Comparison of ENCODE assay signal across 14 cellular contexts in the genomic region with DNA sequence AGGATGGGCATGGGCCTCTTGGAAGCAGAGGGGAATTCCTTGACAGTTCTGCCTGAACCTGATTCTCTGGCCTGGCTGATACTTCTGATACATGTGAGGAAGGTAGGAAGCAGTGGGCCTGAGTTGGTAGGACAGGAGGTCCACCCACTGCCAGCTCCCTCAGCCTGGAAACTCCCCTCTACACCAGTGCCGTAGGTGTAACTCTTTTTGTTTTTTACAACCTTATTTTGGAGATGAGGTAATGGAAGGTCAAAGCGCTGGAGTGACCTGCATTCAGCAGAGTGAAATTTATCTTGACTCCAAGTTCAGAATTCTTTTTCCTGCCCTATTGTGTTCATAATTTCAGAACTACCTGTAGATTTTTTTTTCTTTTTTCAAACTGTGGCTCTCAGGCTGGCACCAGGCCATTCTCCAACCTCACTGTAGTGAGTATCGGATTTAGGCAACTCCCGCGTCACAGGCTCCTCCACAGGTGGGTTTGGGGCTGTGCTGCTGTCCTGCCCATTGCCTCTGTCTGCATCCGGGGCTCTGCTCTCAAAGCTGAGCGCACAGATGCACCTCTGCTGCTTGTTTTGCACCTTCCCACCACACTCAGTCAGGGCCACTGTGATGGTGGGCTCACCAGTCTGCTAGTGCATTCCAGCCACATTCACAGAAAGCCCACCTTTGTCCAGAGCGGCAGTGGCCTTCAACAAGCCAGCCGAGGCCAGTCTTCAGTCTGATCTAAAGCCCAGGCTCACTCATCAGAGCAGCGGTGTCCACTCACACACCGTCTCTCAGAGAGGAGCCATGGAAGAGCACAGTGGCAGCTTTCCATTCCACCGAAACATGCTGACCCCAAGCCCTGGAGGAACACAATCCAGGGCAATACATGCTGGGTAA.
DNase-seq lines count a peak whose midpoint lies in the region; ATAC-seq, FAIRE-seq and TF ChIP-seq lines count a peak whose summit lies in the region.
"Had no signal": no experiment of that assay in that cellular context is flagged by ENCODE, and none has a peak within 500 bp of the region (broad histone marks: within the 10 kb centered on the region; RNA-seq: fewer than 3 reads in every experiment).

No MANE protein-coding gene starts in this region.

- peak overlapping the region in 1 of 2 donors; percentile 5 for H3K9ac ChIP-seq in kidney (ENCODE audit: low read length in 2 of 2)

- H3K36me3 Mint-ChIP-seq in memory B cell: peaks cover 12% of the 10 kb centered on the region

- FAIRE-seq in kidney (lab: Jason Lieb, UNC): no peak

- no peak overlapping the region for H3K4me3 ChIP-seq in aorta (ENCODE audit: low read length in 2 of 2)
- no peak overlapping the region for H3K4me3 ChIP-seq in kidney (ENCODE audit: low read length in 2 of 2)
- H3K4me3 ChIP-seq: right lobe of liver had no signal

- intact Hi-C loops in aorta (cut with DNase I) (loop anchor here (1.0 to 10.0 kb wide), 4 partner anchors 87 to 475 kb away; a partner anchor contains a TSS), kidney (cut with DNase I) (loop anchor here (10.0 kb wide), 1 partner anchor 478 kb away; no protein-coding TSS in a partner anchor)

- TF ChIP-seq CTCF in kidney (IDR thresholded peaks at IDR 0.05; ENCODE audit: borderline replicate concordance, extremely low read depth, insufficient read depth): no peak

- H3K27me3 Mint-ChIP-seq in memory B cell: no peaks in the 10 kb centered on the region

- ATAC-seq in GM18909 (IDR thresholded peaks at IDR 0.05; ENCODE audit: poor library complexity, unreplicated experiment) (peak; percentile 36), HG03565 (IDR thresholded peaks at IDR 0.05; ENCODE audit: unreplicated experiment) (peak; percentile 31), memory B cell (ENCODE audit: low read depth) (no peak), aorta (ENCODE audit: low FRiP score) (no peak)
- ATAC-seq: WTC11 had no signal

- H3K4me1 Mint-ChIP-seq in memory B cell: peaks cover 2% of the 10 kb centered on the region

- H3K9me3 ChIP-seq in aorta (ENCODE audit: control insufficient read depth, low read length) (no peaks in the 10 kb centered on the region), kidney (ENCODE audit: control insufficient read depth in 1 of 2, low read length in 2 of 2) (no peaks in the 10 kb centered on the region)
- H3K9me3 ChIP-seq: right lobe of liver had no signal

- H3K36me3 ChIP-seq in aorta (ENCODE audit: control insufficient read depth in 1 of 2, insufficient read depth in 2 of 2, low read length in 1 of 2) (peaks cover 0 to 3% of the 10 kb centered on the region in 2 donors), kidney (ENCODE audit: control insufficient read depth in 1 of 2, insufficient read depth in 2 of 2, low read length in 2 of 2) (peaks cover 0 to 9% of the 10 kb centered on the region in 2 donors)
- H3K36me3 ChIP-seq: right lobe of liver had no signal

- H3K27ac Mint-ChIP-seq in memory B cell: peak overlapping the region; percentile 45
- H3K27ac Mint-ChIP-seq: WTC11 had no signal

- no peak overlapping the region for H3K27ac ChIP-seq in aorta (ENCODE audit: low read depth in 1 of 2, low read length in 2 of 2)
- no peak overlapping the region for H3K27ac ChIP-seq in kidney (ENCODE audit: low read depth in 2 of 2, low read length in 2 of 2)
- H3K27ac ChIP-seq: right lobe of liver had no signal

- H3K4me3 Mint-ChIP-seq in memory B cell: no peak overlapping the region
- H3K4me3 Mint-ChIP-seq: immature natural killer cell, WTC11 had no signal

- no peaks in the 10 kb centered on the region for H3K4me1 ChIP-seq in aorta (ENCODE audit: control insufficient read depth in 1 of 2, insufficient read depth in 2 of 2, low read length in 2 of 2)
- H3K4me1 ChIP-seq in kidney (ENCODE audit: control insufficient read depth in 1 of 2, insufficient read depth in 1 of 2, low read depth in 1 of 2, low read length in 2 of 2): no peaks in the 10 kb centered on the region
- H3K4me1 ChIP-seq: right lobe of liver had no signal

- no peaks in the 10 kb centered on the region for H3K9me3 Mint-ChIP-seq in memory B cell
- H3K9me3 Mint-ChIP-seq: immature natural killer cell, WTC11 had no signal

- DNase-seq in NCI-H2171 treated with DMSO at 0.1 percent for 48 hours (lab: John Stamatoyannopoulos, UW) (peak; percentile 5), NCI-H2171 (lab: John Stamatoyannopoulos, UW) (no peak), memory B cell (ENCODE audit: low spot score in 2 of 2) (no peak), NCI-H226 (no peak), aorta (no peak), kidney (no peak)
- DNase-seq: 8988T, immature natural killer cell, NCI-H1092, right lobe of liver, SIG-M5 had no signal

- WGBS in aorta, 2 donors: 80 to 84% methylated on average over 12 of the region's 12 CpGs

- no peaks in the 10 kb centered on the region for H3K27me3 ChIP-seq in aorta (ENCODE audit: control insufficient read depth in 1 of 2, insufficient read depth in 2 of 2, low read length in 1 of 2)
- H3K27me3 ChIP-seq: right lobe of liver had no signal

Comparison
In these comparisons a context has a peak if more than half of its experiments do, and no peak if none do; other contexts are left out.
1. ATAC-seq: peak in GM18909 (single experiment) and HG03565 (single experiment); none in memory B cell (single experiment) and aorta (single experiment).